ENCODE assay signal across 14 cellular contexts in the genomic region with DNA sequence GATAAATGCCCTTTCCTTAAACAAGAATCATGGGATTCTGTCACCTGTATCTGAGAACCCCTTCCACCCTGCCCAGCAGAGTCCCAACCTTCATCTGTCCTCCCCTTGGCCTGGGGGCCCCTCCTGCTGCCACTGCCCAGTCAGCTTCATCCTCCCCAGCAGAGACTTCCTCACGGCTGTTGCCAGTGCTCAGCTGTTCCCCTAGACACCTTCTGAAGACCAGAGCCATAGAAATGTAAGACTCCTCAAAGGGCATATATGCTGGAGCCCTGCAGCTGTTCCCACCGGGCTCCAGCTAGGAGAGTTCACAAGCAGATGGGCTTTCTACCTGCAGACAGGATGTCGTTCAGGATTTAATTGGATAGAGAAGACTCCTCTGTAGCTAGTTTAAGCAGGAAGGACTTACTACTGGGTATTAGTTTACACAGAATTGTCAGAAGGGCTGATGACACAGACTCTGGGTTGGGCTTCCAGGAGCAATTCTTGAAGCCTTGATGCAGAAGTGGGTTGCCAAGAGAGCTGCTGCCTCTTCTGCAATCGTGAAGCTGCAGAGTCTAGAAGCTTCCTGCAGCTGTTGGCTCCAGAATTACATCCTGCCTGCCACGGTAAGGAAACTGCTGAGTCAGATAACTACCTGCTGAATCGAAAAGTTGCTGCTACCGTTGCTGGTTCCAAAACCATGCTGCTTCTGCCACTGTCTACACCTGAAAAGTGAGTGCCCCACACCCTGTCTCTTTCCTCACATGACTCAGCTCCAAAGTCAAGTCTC. TPM values are rescaled to one million over a fixed set of nuclear protein-coding genes. Genes with fewer than 3 reads are reported as not detected.
DNase-seq lines count a peak whose midpoint lies in the region; ATAC-seq and TF ChIP-seq lines count a peak whose summit lies in the region.
"Had no signal": no experiment of that assay in that cellular context is flagged by ENCODE, and none has a peak within 500 bp of the region (broad histone marks: within the 10 kb centered on the region; RNA-seq: fewer than 3 reads in every experiment).

No MANE protein-coding gene starts in this region.

- no peak overlapping the region for H3K27ac ChIP-seq in transverse colon
- H3K27ac ChIP-seq in coronary artery, result no peak overlapping the region
- H3K27ac ChIP-seq: upper lobe of right lung had no signal

- no peaks in the 10 kb centered on the region for H3K9me3 Mint-ChIP-seq in effector memory CD8-positive, alpha-beta T cell

- peak in 5 of 6 experiments; percentile 2 to 54 (median 51) for DNase-seq in stimulated activated naive CD4-positive, alpha-beta T cell (lab: John Stamatoyannopoulos, UW)
- DNase-seq in stimulated activated naive CD4-positive, alpha-beta T cell treated with Interleukin-2 at 50 U/mL for 16 hours (lab: John Stamatoyannopoulos, UW), result no peak
- DNase-seq in NOMO-1 treated with dmso at 0.1 percent for 144 hours (lab: John Stamatoyannopoulos, UW; ENCODE audit: unreplicated experiment), result peak; percentile 43
- peak in 2 of 3 experiments; percentile 17 to 22 for DNase-seq in effector memory CD8-positive, alpha-beta T cell
- DNase-seq in transverse colon, result peak; percentile 15
- no peak for DNase-seq in coronary artery (ENCODE audit: low spot score)
- DNase-seq in SHP77 treated with DMSO at 0.1 percent for 48 hours (lab: John Stamatoyannopoulos, UW), result no peak
- DNase-seq: activated CD8-positive, alpha-beta memory T cell treated with anti-CD3 and anti-CD28 coated beads for 24 hours; H9; NCI-H1930; upper lobe of right lung had no signal

- H3K9me3 ChIP-seq in transverse colon, result no peaks in the 10 kb centered on the region
- H3K9me3 ChIP-seq: upper lobe of right lung had no signal

- peaks cover 7% of the 10 kb centered on the region for H3K36me3 Mint-ChIP-seq in effector memory CD8-positive, alpha-beta T cell (ENCODE audit: insufficient read depth)

- in situ Hi-C loops in transverse colon (cut with MboI; ENCODE audit: low pct_ligation_motif_present in 1 of 4, low pct_unique_long_range_greater_than_20kb in 1 of 4, low sequenced_read_pairs in 3 of 4), result no loop called here

- H3K4me1 ChIP-seq in transverse colon, result peaks cover 0 to 8% (median 0%) of the 10 kb centered on the region in 4 donors

- intact Hi-C loops in transverse colon (cut with DNase I; ENCODE audit: low total_unique reads), result no loop called here

- H3K27ac Mint-ChIP-seq in effector memory CD8-positive, alpha-beta T cell, result no peak overlapping the region

- H3K36me3 ChIP-seq in transverse colon, result no peaks in the 10 kb centered on the region
- H3K36me3 ChIP-seq: upper lobe of right lung had no signal

- H3K27me3 Mint-ChIP-seq in effector memory CD8-positive, alpha-beta T cell, result peaks cover 24 to 81% of the 10 kb centered on the region in 2 donors

- peaks cover 50 to 56% of the 10 kb centered on the region in 2 donors for H3K4me1 Mint-ChIP-seq in effector memory CD8-positive, alpha-beta T cell (ENCODE audit: low read depth in 2 of 2)

- H3K4me3 ChIP-seq in transverse colon, result no peak overlapping the region
- H3K4me3 ChIP-seq in coronary artery, result no peak overlapping the region
- H3K4me3 ChIP-seq: upper lobe of right lung had no signal

- TF ChIP-seq CTCF in transverse colon (IDR thresholded peaks at IDR 0.05) (no peak), coronary artery (IDR thresholded peaks at IDR 0.05) (no peak)

- 0 to 15% methylated on average over 1 to 7 of the region's 7 CpGs for WGBS in transverse colon (ENCODE audit: low coverage in 1 of 2), 2 donors

- H3K27me3 ChIP-seq in transverse colon, result no peaks in the 10 kb centered on the region
- H3K27me3 ChIP-seq: upper lobe of right lung had no signal

- TF ChIP-seq POLR2A in transverse colon (IDR thresholded peaks at IDR 0.05) (no peak), GM18505 (IDR thresholded peaks at IDR 0.05; ENCODE audit: borderline replicate concordance, extremely low read depth, insufficient read depth, insufficient read length) (no peak)

- H3K4me3 Mint-ChIP-seq in effector memory CD8-positive, alpha-beta T cell, result peak overlapping the region in 1 of 2 donors; percentile 30
- H3K4me3 Mint-ChIP-seq: H9 had no signal

- ATAC-seq in effector memory CD8-positive, alpha-beta T cell (replicated peaks), result no peak
- no peak for ATAC-seq in GM18505 (IDR thresholded peaks at IDR 0.05; ENCODE audit: unreplicated experiment)
- ATAC-seq: upper lobe of right lung had no signal

- TF ChIP-seq EP300 in transverse colon (IDR thresholded peaks at IDR 0.05; ENCODE audit: low read depth), result no peak

RNA-seq across cellular contexts. Expression of a gene that starts 57.1 kb away (rescaled TPM):
- not detected for total RNA-seq in transverse colon
- total RNA-seq: frontal cortex, H9, skeletal muscle tissue, upper lobe of right lung had no signal

Comparison
In these comparisons a context has a peak if more than half of its experiments do, and no peak if none do; other contexts are left out.
1. DNase-seq: peak in stimulated activated naive CD4-positive, alpha-beta T cell (5 of 6), NOMO-1 treated with dmso at 0.1 percent for 144 hours (single experiment), effector memory CD8-positive, alpha-beta T cell (2 of 3) and transverse colon (single experiment); none in stimulated activated naive CD4-positive, alpha-beta T cell treated with Interleukin-2 at 50 U/mL for 16 hours (single experiment), coronary artery (single experiment) and SHP77 treated with DMSO at 0.1 percent for 48 hours (single experiment).